15 cellular contexts compared by ENCODE assay signal in genomic region chr15:99303881-99304280, GRCh38. TPM values are rescaled to one million over a fixed set of nuclear protein-coding genes. Genes with fewer than 3 reads are reported as not detected.
A peak's percentile ranks its signal among the peaks of the same experiment; 100 is the strongest.
DNase-seq lines count a peak whose midpoint lies in the region; ATAC-seq and TF ChIP-seq lines count a peak whose summit lies in the region.
"Had no signal": no experiment of that assay in that cellular context is flagged by ENCODE, and none has a peak within 500 bp of the region (broad histone marks: within the 10 kb centered on the region; RNA-seq: fewer than 3 reads in every experiment).

No MANE protein-coding gene starts in this region.

- no peak overlapping the region for H2BK15ac ChIP-seq in mesenchymal stem cell (ENCODE audit: low read depth, poor library complexity, severe bottlenecking)

- no peak overlapping the region for H3K4me3 ChIP-seq in mesenchymal stem cell (ENCODE audit: insufficient read depth in 1 of 2, low read depth in 1 of 2, low read length in 2 of 2)
- H3K4me3 ChIP-seq: HAP-1 had no signal

- POLR2A ChIA-PET in naive thymus-derived CD8-positive, alpha-beta T cell (lab: Charles Lee) = no interaction called here

- no peak overlapping the region for H2BK5ac ChIP-seq in mesenchymal stem cell (ENCODE audit: low read depth, low read length, poor library complexity, severe bottlenecking)

- no peak overlapping the region for H3K4me2 ChIP-seq in mesenchymal stem cell (ENCODE audit: low read length, poor library complexity, severe bottlenecking)

- no peak overlapping the region for H4K91ac ChIP-seq in mesenchymal stem cell (ENCODE audit: low read length)

- H3K23ac ChIP-seq in mesenchymal stem cell (ENCODE audit: low read length in 2 of 2) = no peak overlapping the region

- no peaks in the 10 kb centered on the region for H3K27me3 Mint-ChIP-seq in naive thymus-derived CD8-positive, alpha-beta T cell
- H3K27me3 Mint-ChIP-seq: CD4-positive, CD25-positive, alpha-beta regulatory T cell; T-cell had no signal

- no peak overlapping the region for H3K27ac ChIP-seq in mesenchymal stem cell (ENCODE audit: low read length, poor library complexity, severe bottlenecking)

- no peak overlapping the region for H3K14ac ChIP-seq in mesenchymal stem cell (ENCODE audit: low read length in 2 of 2)

- no peak overlapping the region for H2BK120ac ChIP-seq in mesenchymal stem cell (ENCODE audit: low read depth, low read length)

- H3K27me3 ChIP-seq in mesenchymal stem cell (ENCODE audit: control insufficient read depth in 1 of 2, insufficient read depth in 1 of 2, low read length in 2 of 2) = no peaks in the 10 kb centered on the region

- no peak overlapping the region for H3K4ac ChIP-seq in mesenchymal stem cell (ENCODE audit: low read depth in 1 of 2, low read length in 2 of 2)

- no peak overlapping the region for H3K9ac ChIP-seq in mesenchymal stem cell (ENCODE audit: low read length)

- no peak overlapping the region for H3K4me3 Mint-ChIP-seq in naive thymus-derived CD8-positive, alpha-beta T cell
- H3K4me3 Mint-ChIP-seq: CD4-positive, CD25-positive, alpha-beta regulatory T cell; T-cell had no signal

- H3K9me3 ChIP-seq in mesenchymal stem cell (ENCODE audit: control insufficient read depth, low read length) = no peaks in the 10 kb centered on the region
- H3K9me3 ChIP-seq: HAP-1 had no signal

- H3K36me3 ChIP-seq in mesenchymal stem cell (ENCODE audit: control insufficient read depth in 1 of 2, insufficient read depth in 2 of 2, low read depth in 1 of 2, low read length in 2 of 2) = no peaks in the 10 kb centered on the region
- H3K36me3 ChIP-seq: HAP-1 had no signal

- DNase-seq in NCI-H2196 (lab: John Stamatoyannopoulos, UW; ENCODE audit: unreplicated experiment) (peak; percentile 1), NCI-H2196 treated with DMSO at 0.1 percent for 48 hours (lab: John Stamatoyannopoulos, UW; ENCODE audit: unreplicated experiment) (no peak), NCI-H2081 treated with DMSO at 0.1 percent for 48 hours (lab: John Stamatoyannopoulos, UW) (peak; percentile 23), left lobe of liver (ENCODE audit: low spot score) (no peak), GM20000 (ENCODE audit: low spot score) (no peak), glomerular visceral epithelial cell (ENCODE audit: extremely low spot score) (no peak), mesenchymal stem cell (no peak)
- no peak for DNase-seq in naive thymus-derived CD8-positive, alpha-beta T cell
- DNase-seq: AML-193; CD4-positive, CD25-positive, alpha-beta regulatory T cell; MM.1S; NCI-H1436 treated with DMSO at 0.1 percent for 48 hours; NCI-H2107; T-cell had no signal

- no peak overlapping the region for H2AK5ac ChIP-seq in mesenchymal stem cell (ENCODE audit: low read length, severe bottlenecking)

- H3K18ac ChIP-seq in mesenchymal stem cell (ENCODE audit: low read depth in 1 of 2, low read length in 2 of 2) = no peak overlapping the region

- TF ChIP-seq CTCF in GM20000 (IDR thresholded peaks at IDR 0.05; ENCODE audit: extremely low read depth, missing control alignments) = no peak

- peak; percentile 64 for ATAC-seq in left lobe of liver
- no peak for ATAC-seq in naive thymus-derived CD8-positive, alpha-beta T cell
- ATAC-seq: T-cell had no signal

- H3K4me1 ChIP-seq in mesenchymal stem cell (ENCODE audit: control insufficient read depth, insufficient read depth, low read depth, low read length) = peaks cover 3% of the 10 kb centered on the region

- no peak overlapping the region for H2AFZ ChIP-seq in mesenchymal stem cell (ENCODE audit: low read depth, low read length)

- H3K27ac Mint-ChIP-seq in naive thymus-derived CD8-positive, alpha-beta T cell = no peak overlapping the region
- H3K27ac Mint-ChIP-seq: CD4-positive, CD25-positive, alpha-beta regulatory T cell; T-cell had no signal

- H3K9me3 Mint-ChIP-seq in naive thymus-derived CD8-positive, alpha-beta T cell = no peaks in the 10 kb centered on the region
- H3K9me3 Mint-ChIP-seq: CD4-positive, CD25-positive, alpha-beta regulatory T cell; T-cell had no signal

- H2BK12ac ChIP-seq in mesenchymal stem cell (ENCODE audit: low read length in 2 of 2) = no peak overlapping the region

- peaks cover 0 to 10% (median 2%) of the 10 kb centered on the region in 3 donors for H3K36me3 Mint-ChIP-seq in naive thymus-derived CD8-positive, alpha-beta T cell

- H4K8ac ChIP-seq in mesenchymal stem cell (ENCODE audit: low read length) = no peak overlapping the region

- 53% methylated on average over 3 of the region's 4 CpGs for WGBS in mesenchymal stem cell

- no peaks in the 10 kb centered on the region for H3K79me1 ChIP-seq in mesenchymal stem cell (replicated peaks; ENCODE audit: low read length, poor library complexity, severe bottlenecking)

- H3K4me1 Mint-ChIP-seq in naive thymus-derived CD8-positive, alpha-beta T cell = no peaks in the 10 kb centered on the region
- H3K4me1 Mint-ChIP-seq: T-cell had no signal

RNA-seq across cellular contexts. Expression of gene LRRC28, which starts 52.6 kb away (rescaled TPM):
- total RNA-seq in left lobe of liver = 26.9 TPM
- total RNA-seq in naive thymus-derived CD8-positive, alpha-beta T cell = 10 to 100 TPM; 14.9 to 15.3 TPM
- 10 to 100 TPM; 16.7 to 21.4 (median 19.8) TPM for polyA plus RNA-seq in naive thymus-derived CD8-positive, alpha-beta T cell
- 17.9 TPM for polyA plus RNA-seq in mesenchymal stem cell (2013, experiment 1 of 2)
- polyA plus RNA-seq in mesenchymal stem cell (2013, experiment 2 of 2) = 18.1 TPM

RNA-seq across cellular contexts. Expression of gene TTC23, which starts 54.5 kb away (rescaled TPM):
- 9.0 TPM for total RNA-seq in left lobe of liver
- under 1 TPM; 0.30 to 0.47 TPM for total RNA-seq in naive thymus-derived CD8-positive, alpha-beta T cell
- polyA plus RNA-seq in naive thymus-derived CD8-positive, alpha-beta T cell = under 1 TPM in 2 of 3 donors, not detected in 1; 0.15 to 0.82 TPM
- 17.5 TPM for polyA plus RNA-seq in mesenchymal stem cell (2013, experiment 1 of 2)
- polyA plus RNA-seq in mesenchymal stem cell (2013, experiment 2 of 2) = 17.1 TPM

Comparison
In these comparisons a context has a peak if more than half of its experiments do, and no peak if none do; other contexts are left out.
1. DNase-seq: peak in NCI-H2196 (single experiment) and NCI-H2081 treated with DMSO at 0.1 percent for 48 hours (single experiment); none in NCI-H2196 treated with DMSO at 0.1 percent for 48 hours (single experiment), left lobe of liver (single experiment), GM20000 (single experiment), naive thymus-derived CD8-positive, alpha-beta T cell (0 of 10), glomerular visceral epithelial cell (single experiment) and mesenchymal stem cell (single experiment).